In the genomic region with DNA sequence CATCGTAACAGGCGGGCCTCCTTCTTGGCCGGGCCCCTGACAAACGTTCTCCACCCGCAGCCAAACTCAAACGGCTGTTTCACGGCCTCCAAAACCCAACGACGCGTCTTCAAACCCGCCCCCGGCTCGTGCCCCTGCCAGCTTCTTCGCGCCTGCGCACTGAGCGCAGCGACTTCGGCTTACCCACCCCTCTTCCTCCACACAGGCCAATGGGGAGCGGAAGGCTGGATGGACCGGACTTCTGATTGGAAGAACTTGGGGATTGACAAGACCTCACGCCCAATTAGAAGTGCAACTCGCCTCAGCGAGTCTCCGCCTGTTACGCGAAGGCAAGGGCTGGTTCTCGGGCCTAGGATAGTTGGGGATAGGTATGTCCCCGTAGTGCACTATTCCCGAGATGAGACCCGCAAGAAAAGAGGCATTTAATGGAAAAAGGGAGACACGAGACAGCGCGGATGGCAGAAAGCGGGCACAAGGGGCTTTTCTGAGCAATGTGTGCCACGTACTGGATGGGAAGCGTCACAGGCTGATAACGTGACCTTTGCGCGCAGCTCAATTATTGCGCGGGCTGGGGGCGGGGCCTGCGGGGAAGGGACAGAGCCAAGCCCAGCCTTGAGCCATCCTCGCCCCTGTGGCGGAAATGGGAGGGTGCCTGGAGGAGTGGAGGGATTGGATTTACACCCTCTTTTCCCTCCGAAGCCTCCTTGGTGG, we compare ENCODE assay signal across 8 cellular contexts. TPM values are rescaled to one million over a fixed set of nuclear protein-coding genes. Genes with fewer than 3 reads are reported as not detected.
DNase-seq lines count a peak whose midpoint lies in the region; TF ChIP-seq lines count a peak whose summit lies in the region.

A gene (minus strand): TSS at position 111 of the 711 bp plus-strand sequence. CDS start 108 bp downstream, at position 3.

- peak; percentile 63 for TF ChIP-seq EP300 in neural cell (conservative IDR thresholded peaks at IDR 0.05; ENCODE audit: poor library complexity, severe bottlenecking)
- TF ChIP-seq EP300 in stomach (IDR thresholded peaks at IDR 0.05), result peak; percentile 69

- peaks cover 19% of the 10 kb centered on the region for H3K4me1 ChIP-seq in MM.1S (ENCODE audit: low read length)
- H3K4me1 ChIP-seq in stomach, result peaks cover 15 to 45% (median 32%) of the 10 kb centered on the region in 4 donors

- H3K36me3 ChIP-seq in MM.1S (replicated peaks; ENCODE audit: insufficient read depth, low read length) (no peaks in the 10 kb centered on the region), neural cell (ENCODE audit: insufficient read depth, low read length) (no peaks in the 10 kb centered on the region), stomach (no peaks in the 10 kb centered on the region)

- H3K9me3 ChIP-seq in MM.1S (replicated peaks; ENCODE audit: insufficient read depth, low read length), result no peaks in the 10 kb centered on the region
- H3K9me3 ChIP-seq in neural cell (ENCODE audit: low read length), result no peaks in the 10 kb centered on the region
- H3K9me3 ChIP-seq in stomach, result no peaks in the 10 kb centered on the region

- peak within 1 kb of the TSS; percentile 89 for H3K4me2 ChIP-seq in MM.1S (ENCODE audit: low read depth, low read length)
- H3K4me2 ChIP-seq in neural cell (ENCODE audit: low read length), result peak within 1 kb of the TSS; percentile 93

- no peak for TF ChIP-seq CTCF in MM.1S (IDR thresholded peaks at IDR 0.05; ENCODE audit: low read length)
- peak; percentile 18 for TF ChIP-seq CTCF in neural cell (IDR thresholded peaks at IDR 0.05; ENCODE audit: poor library complexity, severe bottlenecking)
- peak in 2 of 7 experiments; percentile 7 to 38 for TF ChIP-seq CTCF in stomach (IDR thresholded peaks at IDR 0.05)

- H3K4me3 ChIP-seq in MM.1S (ENCODE audit: low read length) (peak within 1 kb of the TSS; percentile 86), neural cell (ENCODE audit: low read length) (peak within 1 kb of the TSS; percentile 79), stomach (peak within 1 kb of the TSS; percentile 61 to 87 (median 77))

- H2AFZ ChIP-seq in MM.1S (ENCODE audit: low read length) (peak within 1 kb of the TSS; percentile 91), neural cell (ENCODE audit: low read depth, low read length) (peak within 1 kb of the TSS; percentile 65)

- H3F3A ChIP-seq in MM.1S (ENCODE audit: insufficient read depth, low read length), result peaks cover 8% of the 10 kb centered on the region; the same call in 1 of the 2 replicates
- H3F3A ChIP-seq in neural cell (ENCODE audit: insufficient read depth, low read length, poor library complexity, severe bottlenecking), result peaks cover 4% of the 10 kb centered on the region

- H3K27ac ChIP-seq in MM.1S (ENCODE audit: low read length) (peak within 1 kb of the TSS; percentile 90), neural cell (ENCODE audit: low read length) (peak within 1 kb of the TSS; percentile 96), stomach (peak within 1 kb of the TSS; percentile 92 to 99 (median 98))

- no peaks in the 10 kb centered on the region for H4K20me1 ChIP-seq in MM.1S (ENCODE audit: insufficient read depth, low read length)
- no peaks in the 10 kb centered on the region for H4K20me1 ChIP-seq in neural cell (ENCODE audit: insufficient read depth)

- WGBS in stomach, 5 donors, result 0% methylated on average over 30 to 47 of the region's 47 CpGs

- H3K27me3 ChIP-seq in MM.1S (replicated peaks; ENCODE audit: insufficient read depth, low read length), result no peaks in the 10 kb centered on the region
- H3K27me3 ChIP-seq in neural cell (ENCODE audit: insufficient read depth, low read depth, low read length), result no peaks in the 10 kb centered on the region
- H3K27me3 ChIP-seq in stomach, result peaks cover 0 to 5% (median 0%) of the 10 kb centered on the region in 3 donors

- DNase-seq in GDM1 (lab: John Stamatoyannopoulos, UW) (peak; percentile 97), HCEC 1CT (peak; percentile 100), MM.1S (peak; percentile 100), SHP77 treated with DMSO at 0.1 percent for 48 hours (lab: John Stamatoyannopoulos, UW) (peak; percentile 96), fibroblast of the conjunctiva (ENCODE audit: low read depth) (peak; percentile 100), stomach (peak; percentile 99)
- peak; percentile 99 for DNase-seq in activated effector memory CD4-positive, alpha-beta T cell treated with anti-CD3 and anti-CD28 coated beads, Interleukin-2, amount 50 U/mL, for 16 hours

- peak within 1 kb of the TSS; percentile 93 for H3K9ac ChIP-seq in MM.1S (ENCODE audit: low read length)
- peak within 1 kb of the TSS; percentile 83 for H3K9ac ChIP-seq in neural cell (ENCODE audit: low read length)

- intact Hi-C loops in stomach (cut with DNase I; ENCODE audit: low total_unique reads), result no loop called here

- H3K79me2 ChIP-seq in MM.1S (ENCODE audit: low read length) (peaks cover 44% of the 10 kb centered on the region), neural cell (replicated peaks; ENCODE audit: insufficient read depth, low read length) (peaks cover 41% of the 10 kb centered on the region)

- H3K9me2 ChIP-seq in MM.1S (replicated peaks; ENCODE audit: insufficient read depth, low read length) (no peaks in the 10 kb centered on the region), neural cell (ENCODE audit: insufficient read depth, low read length) (no peaks in the 10 kb centered on the region)

- peak in 2 of 4 donors; percentile 74 to 89 for TF ChIP-seq POLR2A in stomach (IDR thresholded peaks at IDR 0.05)

- TF ChIP-seq RAD21 in neural cell (conservative IDR thresholded peaks at IDR 0.05), result no peak

TF ChIP-seq in neural cell, 6 proteins besides CTCF, POLR2A, EP300 and RAD21:
- TF ChIP-seq TAF1 (IDR thresholded peaks at IDR 0.05; ENCODE audit: low read depth) (peak; percentile 70), SMC3 (conservative IDR thresholded peaks at IDR 0.05; ENCODE audit: poor library complexity) (peak; percentile 29), EZH2 (IDR thresholded peaks at IDR 0.05; ENCODE audit: borderline replicate concordance, insufficient read depth, low read length, poor library complexity, severe bottlenecking) (no peak), POLR2AphosphoS5 (IDR thresholded peaks at IDR 0.05) (peak; percentile 89), MXI1 (conservative IDR thresholded peaks at IDR 0.05; ENCODE audit: poor library complexity, severe bottlenecking) (peak; percentile 88)
- TF ChIP-seq, protein P1, sequence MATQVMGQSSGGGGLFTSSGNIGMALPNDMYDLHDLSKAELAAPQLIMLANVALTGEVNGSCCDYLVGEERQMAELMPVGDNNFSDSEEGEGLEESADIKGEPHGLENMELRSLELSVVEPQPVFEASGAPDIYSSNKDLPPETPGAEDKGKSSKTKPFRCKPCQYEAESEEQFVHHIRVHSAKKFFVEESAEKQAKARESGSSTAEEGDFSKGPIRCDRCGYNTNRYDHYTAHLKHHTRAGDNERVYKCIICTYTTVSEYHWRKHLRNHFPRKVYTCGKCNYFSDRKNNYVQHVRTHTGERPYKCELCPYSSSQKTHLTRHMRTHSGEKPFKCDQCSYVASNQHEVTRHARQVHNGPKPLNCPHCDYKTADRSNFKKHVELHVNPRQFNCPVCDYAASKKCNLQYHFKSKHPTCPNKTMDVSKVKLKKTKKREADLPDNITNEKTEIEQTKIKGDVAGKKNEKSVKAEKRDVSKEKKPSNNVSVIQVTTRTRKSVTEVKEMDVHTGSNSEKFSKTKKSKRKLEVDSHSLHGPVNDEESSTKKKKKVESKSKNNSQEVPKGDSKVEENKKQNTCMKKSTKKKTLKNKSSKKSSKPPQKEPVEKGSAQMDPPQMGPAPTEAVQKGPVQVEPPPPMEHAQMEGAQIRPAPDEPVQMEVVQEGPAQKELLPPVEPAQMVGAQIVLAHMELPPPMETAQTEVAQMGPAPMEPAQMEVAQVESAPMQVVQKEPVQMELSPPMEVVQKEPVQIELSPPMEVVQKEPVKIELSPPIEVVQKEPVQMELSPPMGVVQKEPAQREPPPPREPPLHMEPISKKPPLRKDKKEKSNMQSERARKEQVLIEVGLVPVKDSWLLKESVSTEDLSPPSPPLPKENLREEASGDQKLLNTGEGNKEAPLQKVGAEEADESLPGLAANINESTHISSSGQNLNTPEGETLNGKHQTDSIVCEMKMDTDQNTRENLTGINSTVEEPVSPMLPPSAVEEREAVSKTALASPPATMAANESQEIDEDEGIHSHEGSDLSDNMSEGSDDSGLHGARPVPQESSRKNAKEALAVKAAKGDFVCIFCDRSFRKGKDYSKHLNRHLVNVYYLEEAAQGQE (IDR thresholded peaks at IDR 0.05; ENCODE audit: borderline replicate concordance), result no peak

RNA-seq across cellular contexts. Expression of the gene that starts here (rescaled TPM):
- 81.7 and 84.0 TPM in 2 replicates for polyA plus RNA-seq in neural cell
- polyA minus RNA-seq in neural cell, result 50.6 and 59.5 TPM in 2 replicates
- 100 to 1,000 TPM in 2 of 5 donors, 10 to 100 TPM in 3; 38.5 to 238 (median 79.9) TPM for total RNA-seq in stomach
- 100 to 1,000 TPM in 2 of 3 donors, 10 to 100 TPM in 1; 77.6 to 123 (median 121) TPM for polyA plus RNA-seq in stomach

Comparison
In these comparisons a context has a peak if more than half of its experiments do, and no peak if none do; other contexts are left out.
1. Peak in every context shown above with its lines: DNase-seq, H3K4me3 ChIP-seq and H3K27ac ChIP-seq.